ENCODE assay signal across 1 cellular context in the genomic region with DNA sequence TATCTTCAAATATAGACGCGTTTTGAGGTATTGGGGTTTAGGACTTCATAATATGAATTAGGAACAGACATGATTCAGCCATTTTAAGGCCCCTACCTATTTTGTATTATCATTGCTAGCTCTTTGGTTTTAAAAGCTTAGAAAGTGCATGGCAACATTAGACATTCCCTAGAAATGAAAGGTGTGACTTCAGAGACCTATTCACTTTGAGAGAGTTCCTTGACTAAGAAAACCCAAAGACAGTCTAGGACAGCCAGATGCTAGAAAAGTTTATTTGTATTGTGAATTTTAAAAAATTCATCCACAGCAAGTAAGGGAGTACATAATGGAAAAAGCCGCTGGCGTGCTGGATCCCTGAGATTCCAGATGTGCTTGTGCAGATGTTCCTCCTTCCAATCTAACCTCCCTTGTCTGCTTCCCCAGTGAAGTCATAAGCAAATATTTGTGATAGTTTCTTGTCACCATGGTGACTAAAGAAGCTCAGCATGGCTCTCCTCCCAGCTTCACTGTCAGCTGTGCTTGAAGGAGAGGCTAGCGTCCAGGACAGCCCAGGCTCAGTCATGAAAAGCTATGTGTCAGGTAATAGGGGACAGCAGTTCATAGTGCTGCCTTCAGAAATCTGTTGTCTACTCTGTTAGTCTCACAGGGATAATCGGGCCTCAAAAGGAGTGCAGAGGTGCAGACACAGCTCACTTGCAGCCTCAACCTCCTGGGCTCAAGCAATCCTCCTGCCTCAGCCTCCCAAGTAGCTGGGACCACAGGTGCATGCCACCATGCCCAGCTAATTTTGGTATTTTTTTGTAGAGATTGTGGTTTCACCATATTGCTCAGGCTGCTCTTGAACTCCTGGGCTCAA.
TF ChIP-seq lines count a peak whose summit lies in the region.

No MANE protein-coding gene starts in this region.

TF ChIP-seq in IMR-90, 13 proteins besides CTCF, POLR2A, EP300 and RAD21:
- TF ChIP-seq MXI1 (IDR thresholded peaks at IDR 0.05; ENCODE audit: borderline replicate concordance, low read depth, low read length) (peak; percentile 68; the same call in 1 of the 2 replicates), FOS (IDR thresholded peaks at IDR 0.05; ENCODE audit: low read depth, low read length) (no peak), RFX5 (IDR thresholded peaks at IDR 0.05; ENCODE audit: low read depth, low read length) (no peak), BHLHE40 (IDR thresholded peaks at IDR 0.05; ENCODE audit: low read depth, low read length) (peak; percentile 9; the same call in 1 of the 2 replicates)
